16 cellular contexts compared by ENCODE assay signal in the genomic region with DNA sequence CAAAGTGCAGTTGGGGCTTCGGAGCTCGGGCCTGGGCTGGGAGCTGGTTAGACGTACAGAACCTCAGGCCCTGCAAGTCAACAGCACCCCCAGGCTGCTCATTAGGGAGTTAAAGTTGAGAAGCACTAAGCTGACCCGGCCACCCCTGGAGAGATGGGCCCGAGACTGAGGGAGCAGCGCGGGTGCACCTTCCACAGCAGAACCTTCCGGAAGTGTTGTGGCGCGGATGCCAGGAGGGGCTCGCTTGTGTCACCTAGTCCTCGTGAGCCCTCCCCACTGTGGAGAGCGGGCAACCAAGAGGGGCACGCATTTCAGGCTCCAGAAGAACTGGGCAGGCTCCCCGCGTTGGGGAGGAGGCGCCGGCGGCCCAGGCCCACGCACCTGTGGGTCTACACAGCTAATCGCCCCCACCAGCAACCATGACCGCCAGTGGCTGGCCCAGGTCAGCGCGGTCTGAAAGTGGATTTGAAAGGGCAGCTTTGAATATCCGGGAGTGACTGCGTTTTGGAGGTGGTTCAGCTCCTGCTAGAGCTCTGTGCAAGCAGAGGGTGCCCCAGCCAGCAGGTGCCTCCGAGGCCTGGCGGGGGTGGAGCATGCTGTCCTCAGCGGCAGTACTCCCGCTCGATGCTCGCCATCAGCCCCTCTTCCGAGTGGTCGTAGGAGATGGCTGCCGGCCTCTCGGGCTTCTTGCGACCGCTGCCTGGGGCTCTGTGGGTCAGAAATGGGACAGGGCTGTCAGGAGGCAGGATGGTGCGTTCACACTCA. TPM values are rescaled to one million over a fixed set of nuclear protein-coding genes. Genes with fewer than 3 reads are reported as not detected.
DNase-seq lines count a peak whose midpoint lies in the region; ATAC-seq and TF ChIP-seq lines count a peak whose summit lies in the region.
"Had no signal": no experiment of that assay in that cellular context is flagged by ENCODE, and none has a peak within 500 bp of the region (broad histone marks: within the 10 kb centered on the region; RNA-seq: fewer than 3 reads in every experiment).

No MANE protein-coding gene starts in this region.

- H2BK5ac ChIP-seq in mesenchymal stem cell (ENCODE audit: low read depth, low read length, poor library complexity, severe bottlenecking): no peak overlapping the region

- H3K4me3 ChIP-seq in PC-3 (ENCODE audit: low read length) (no peak overlapping the region), mesenchymal stem cell (ENCODE audit: insufficient read depth in 1 of 2, low read depth in 1 of 2, low read length in 2 of 2) (peak overlapping the region in 1 of 2 experiments; percentile 10), transverse colon (no peak overlapping the region)

- H3K27ac ChIP-seq in PC-3 (ENCODE audit: low read length) (no peak overlapping the region), mesenchymal stem cell (ENCODE audit: low read length, poor library complexity, severe bottlenecking) (no peak overlapping the region), transverse colon (peak overlapping the region; percentile 63 to 73 (median 68))

- in situ Hi-C loops in transverse colon (cut with MboI; ENCODE audit: low pct_ligation_motif_present in 1 of 4, low pct_unique_long_range_greater_than_20kb in 1 of 4, low sequenced_read_pairs in 3 of 4): loop anchor here in 2 of 4 donors (10.0 to 25.0 kb wide), 2 partner anchors 244 to 246 kb away; no protein-coding TSS in a partner anchor

- no peaks in the 10 kb centered on the region for H3F3A ChIP-seq in PC-3 (ENCODE audit: low read length, unreplicated experiment)

- H3K27ac Mint-ChIP-seq in chondrocyte (ENCODE audit: unreplicated experiment) (no peak overlapping the region), endothelial cell (ENCODE audit: unreplicated experiment) (no peak overlapping the region)
- H3K27ac Mint-ChIP-seq: activated naive CD8-positive, alpha-beta T cell; CD8-positive, alpha-beta memory T cell had no signal

- no peak overlapping the region for H2AFZ ChIP-seq in PC-3 (ENCODE audit: low read length)
- no peak overlapping the region for H2AFZ ChIP-seq in mesenchymal stem cell (ENCODE audit: low read depth, low read length)

- no peak overlapping the region for H4K91ac ChIP-seq in mesenchymal stem cell (ENCODE audit: low read length)

- POLR2A ChIA-PET in PC-3 (lab: Charles Lee; ENCODE audit: unreplicated experiment): no interaction called here

- no peaks in the 10 kb centered on the region for H4K20me1 ChIP-seq in PC-3 (ENCODE audit: low read length)

- no peak for TF ChIP-seq POLR2A in transverse colon (IDR thresholded peaks at IDR 0.05)

- H3K9me3 Mint-ChIP-seq in chondrocyte (ENCODE audit: low read depth) (no peaks in the 10 kb centered on the region), endothelial cell (ENCODE audit: unreplicated experiment) (no peaks in the 10 kb centered on the region)
- H3K9me3 Mint-ChIP-seq: CD8-positive, alpha-beta memory T cell had no signal

- ATAC-seq in PC-3: 0 out of 2 replicates have a peak, but pooled peaks have one; percentile 27

- H3K4me2 ChIP-seq in PC-3 (ENCODE audit: low read length): no peak overlapping the region
- H3K4me2 ChIP-seq in mesenchymal stem cell (ENCODE audit: low read length, poor library complexity, severe bottlenecking): no peak overlapping the region

- H3K4me1 ChIP-seq in PC-3 (ENCODE audit: insufficient read depth, low read length) (no peaks in the 10 kb centered on the region), mesenchymal stem cell (ENCODE audit: control insufficient read depth, insufficient read depth, low read depth, low read length) (peaks cover 20% of the 10 kb centered on the region), transverse colon (peaks cover 7 to 17% (median 15%) of the 10 kb centered on the region in 4 donors)

- no TSS peak for BruUV-seq in PC-3 (replicated peaks; lab: Mats Ljungman, UMichigan)

- H3K9ac ChIP-seq in PC-3 (ENCODE audit: low read length): no peak overlapping the region
- H3K9ac ChIP-seq in mesenchymal stem cell (ENCODE audit: low read length): no peak overlapping the region

- intact Hi-C loops in PC-3 (cut with micrococcal nuclease) (no loop called here), transverse colon (cut with DNase I; ENCODE audit: low total_unique reads) (no loop called here)

- H2AK5ac ChIP-seq in mesenchymal stem cell (ENCODE audit: low read length, severe bottlenecking): peak overlapping the region; percentile 9

- H3K79me1 ChIP-seq in mesenchymal stem cell (replicated peaks; ENCODE audit: low read length, poor library complexity, severe bottlenecking): peaks cover 6% of the 10 kb centered on the region

- H3K9me2 ChIP-seq in PC-3 (replicated peaks; ENCODE audit: low read length): no peaks in the 10 kb centered on the region

- no peak for TF ChIP-seq EP300 in transverse colon (IDR thresholded peaks at IDR 0.05; ENCODE audit: low read depth)

- H3K14ac ChIP-seq in mesenchymal stem cell (ENCODE audit: low read length in 2 of 2): no peak overlapping the region

- no peak overlapping the region for H3K18ac ChIP-seq in mesenchymal stem cell (ENCODE audit: low read depth in 1 of 2, low read length in 2 of 2)

- H3K27me3 Mint-ChIP-seq in chondrocyte (ENCODE audit: low read depth): no peaks in the 10 kb centered on the region
- peaks cover 6% of the 10 kb centered on the region for H3K27me3 Mint-ChIP-seq in endothelial cell (ENCODE audit: unreplicated experiment)
- H3K27me3 Mint-ChIP-seq: activated naive CD8-positive, alpha-beta T cell had no signal

- peaks cover 13% of the 10 kb centered on the region for H3K4me1 Mint-ChIP-seq in chondrocyte (ENCODE audit: low read depth)
- peaks cover 21% of the 10 kb centered on the region for H3K4me1 Mint-ChIP-seq in endothelial cell (ENCODE audit: unreplicated experiment)

- H3K36me3 ChIP-seq in PC-3 (ENCODE audit: low read depth, low read length): peaks cover 1% of the 10 kb centered on the region
- H3K36me3 ChIP-seq in mesenchymal stem cell (ENCODE audit: control insufficient read depth in 1 of 2, insufficient read depth in 2 of 2, low read depth in 1 of 2, low read length in 2 of 2): peaks cover 20 to 52% of the 10 kb centered on the region in 2 experiments
- no peaks in the 10 kb centered on the region for H3K36me3 ChIP-seq in transverse colon

- H4K8ac ChIP-seq in mesenchymal stem cell (ENCODE audit: low read length): peak overlapping the region; percentile 79

- TF ChIP-seq CTCF in PC-3 (conservative IDR thresholded peaks at IDR 0.05; ENCODE audit: low read depth, low read length) (0 out of 2 replicates have a peak, but pooled peaks have one; percentile 15), chondrocyte (IDR thresholded peaks at IDR 0.05) (no peak), transverse colon (IDR thresholded peaks at IDR 0.05) (no peak), endothelial cell (IDR thresholded peaks at IDR 0.05; ENCODE audit: unreplicated experiment) (no peak)

- H2BK12ac ChIP-seq in mesenchymal stem cell (ENCODE audit: low read length in 2 of 2): peak overlapping the region; percentile 29 to 35

- 96% methylated on average over 39 of the region's 39 CpGs for WGBS in mesenchymal stem cell
- WGBS in transverse colon (ENCODE audit: low coverage in 1 of 2), 2 donors: 92% methylated on average over 39 of the region's 39 CpGs; no CpG with 5 or more reads in 1 of the 2 donors

- H3K36me3 Mint-ChIP-seq in chondrocyte (ENCODE audit: low read depth) (peaks cover 5% of the 10 kb centered on the region), endothelial cell (ENCODE audit: low read depth, unreplicated experiment) (no peaks in the 10 kb centered on the region)

- no peak overlapping the region for H3K23ac ChIP-seq in mesenchymal stem cell (ENCODE audit: low read length in 2 of 2)

- no peak overlapping the region for H2BK120ac ChIP-seq in mesenchymal stem cell (ENCODE audit: low read depth, low read length)

- DNase-seq in PC-3 (no peak), chondrocyte (ENCODE audit: low spot score) (peak; percentile 82), mesenchymal stem cell (no peak), transverse colon (no peak), endothelial cell (ENCODE audit: low spot score) (no peak), NCI-H774 (lab: John Stamatoyannopoulos, UW) (no peak), D341Med (ENCODE audit: low spot score) (no peak)
- DNase-seq: activated CD4-positive, alpha-beta T cell treated with anti-CD3 and anti-CD28 coated beads for 1 hour; cortex of kidney; midbrain; NCI-H1694; NK-92 treated with Interleukin-12 subunit alpha and Interleukin-12 subunit beta, amount 100 ng/mL, for 24 hours; RPMI8226 had no signal

- H3K4ac ChIP-seq in mesenchymal stem cell (ENCODE audit: low read depth in 1 of 2, low read length in 2 of 2): peak overlapping the region in 1 of 2 experiments; percentile 62

- H3K79me2 ChIP-seq in PC-3 (ENCODE audit: low read length): no peaks in the 10 kb centered on the region

- H3K4me3 Mint-ChIP-seq in chondrocyte (ENCODE audit: unreplicated experiment): no peak overlapping the region
- no peak overlapping the region for H3K4me3 Mint-ChIP-seq in endothelial cell (ENCODE audit: unreplicated experiment)
- H3K4me3 Mint-ChIP-seq: activated naive CD8-positive, alpha-beta T cell; CD8-positive, alpha-beta memory T cell had no signal

- no peak overlapping the region for H2BK15ac ChIP-seq in mesenchymal stem cell (ENCODE audit: low read depth, poor library complexity, severe bottlenecking)

- H3K9me3 ChIP-seq in PC-3 (ENCODE audit: low read length) (no peaks in the 10 kb centered on the region), mesenchymal stem cell (ENCODE audit: control insufficient read depth, low read length) (no peaks in the 10 kb centered on the region), transverse colon (no peaks in the 10 kb centered on the region)

- CTCF ChIA-PET in PC-3 (lab: Charles Lee): interaction anchor here (0.6 to 1.1 kb wide), 2 partner anchors 38 to 288 kb away, joined by 3 read pairs; no protein-coding TSS in a partner anchor

- H3K27me3 ChIP-seq in PC-3 (ENCODE audit: low read length): no peaks in the 10 kb centered on the region
- H3K27me3 ChIP-seq in mesenchymal stem cell (ENCODE audit: control insufficient read depth in 1 of 2, insufficient read depth in 1 of 2, low read length in 2 of 2): peaks cover 0 to 18% of the 10 kb centered on the region in 2 experiments
- H3K27me3 ChIP-seq in transverse colon: no peaks in the 10 kb centered on the region

RNA-seq across cellular contexts. Expression of a gene that starts 15.1 kb away (rescaled TPM):
- 13.4 and 14.0 TPM in 2 replicates for total RNA-seq in PC-3 (2014; rRNA removed)
- total RNA-seq in chondrocyte: 10.7 to 16.2 TPM (median 15.2 TPM) in 3 replicates
- polyA plus RNA-seq in mesenchymal stem cell (2013, experiment 1 of 2): 7.2 TPM
- 7.1 TPM for polyA plus RNA-seq in mesenchymal stem cell (2013, experiment 2 of 2)
- 10 to 100 TPM in 2 of 4 donors, 1 to 10 TPM in 2; 6.6 to 17.0 (median 10.5) TPM for total RNA-seq in transverse colon
- total RNA-seq in endothelial cell (ENCODE audit: unreplicated experiment): 8.2 TPM

RNA-seq across cellular contexts. Expression of a gene that starts 21.8 kb away (rescaled TPM):
- 0.12 and 0.15 TPM in 2 replicates for total RNA-seq in PC-3 (2014; rRNA removed)
- 4.9 to 7.0 TPM (median 5.4 TPM) in 3 replicates for total RNA-seq in chondrocyte
- 0.22 TPM for polyA plus RNA-seq in mesenchymal stem cell (2013, experiment 1 of 2)
- polyA plus RNA-seq in mesenchymal stem cell (2013, experiment 2 of 2): 0.34 TPM
- 1 to 10 TPM; 1.1 to 7.4 (median 2.0) TPM for total RNA-seq in transverse colon
- total RNA-seq in endothelial cell (ENCODE audit: unreplicated experiment): 7.3 TPM
- polyA plus RNA-seq: neural cell had no signal

Comparison
In these comparisons a context has a peak if more than half of its experiments do, and no peak if none do; other contexts are left out.
1. H3K27ac ChIP-seq: peak in transverse colon (4 of 4); none in PC-3 (single experiment) and mesenchymal stem cell (single experiment).